In the genomic region with DNA sequence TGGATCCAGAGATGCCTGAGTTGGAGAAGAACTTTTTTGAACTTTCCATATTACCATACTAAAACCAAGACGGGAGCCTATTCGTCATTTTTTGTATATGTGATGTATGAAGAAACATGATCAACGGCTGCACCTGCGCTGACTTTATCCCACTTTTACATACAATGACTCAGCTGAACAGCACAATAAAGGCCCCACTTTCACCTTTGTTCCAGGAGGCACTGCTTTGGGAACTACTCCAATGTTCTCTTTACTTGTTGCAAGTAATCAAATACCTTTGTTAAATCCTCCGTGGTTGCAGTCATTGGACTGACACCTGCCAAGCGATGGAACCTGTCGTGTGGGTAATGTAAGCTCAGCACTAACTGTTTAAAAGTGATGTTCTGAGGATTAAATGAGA, we compare ENCODE assay signal across 1 cellular context.
TF ChIP-seq lines count a peak whose summit lies in the region.

No MANE protein-coding gene starts in this region.

TF ChIP-seq in H1, 55 proteins besides CTCF, POLR2A, EP300 and RAD21:
- TF ChIP-seq MAFK (IDR thresholded peaks at IDR 0.05; ENCODE audit: low read depth, low read length) (peak; percentile 5; the same call in 1 of the 2 replicates), CHD1 (IDR thresholded peaks at IDR 0.05; ENCODE audit: low read depth, low read length) (no peak), BACH1 (IDR thresholded peaks at IDR 0.05; ENCODE audit: low read length) (peak; percentile 22; the same call in 1 of the 2 replicates), CBX5 (IDR thresholded peaks at IDR 0.05; ENCODE audit: low read depth, low read length) (no peak), CEBPB (IDR thresholded peaks at IDR 0.05; ENCODE audit: low read depth, low read length) (no peak), YY1 (IDR thresholded peaks at IDR 0.05; ENCODE audit: low read depth, low read length) (no peak), PHF8 (conservative IDR thresholded peaks at IDR 0.05; ENCODE audit: low read depth, low read length) (no peak), KDM1A (IDR thresholded peaks at IDR 0.05; ENCODE audit: borderline replicate concordance, low read length) (no peak)
- TF ChIP-seq, protein P1, sequence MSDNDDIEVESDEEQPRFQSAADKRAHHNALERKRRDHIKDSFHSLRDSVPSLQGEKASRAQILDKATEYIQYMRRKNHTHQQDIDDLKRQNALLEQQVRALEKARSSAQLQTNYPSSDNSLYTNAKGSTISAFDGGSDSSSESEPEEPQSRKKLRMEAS (IDR thresholded peaks at IDR 0.05), result no peak
